Comparison of ENCODE assay signal across 22 cellular contexts in the genomic region with DNA sequence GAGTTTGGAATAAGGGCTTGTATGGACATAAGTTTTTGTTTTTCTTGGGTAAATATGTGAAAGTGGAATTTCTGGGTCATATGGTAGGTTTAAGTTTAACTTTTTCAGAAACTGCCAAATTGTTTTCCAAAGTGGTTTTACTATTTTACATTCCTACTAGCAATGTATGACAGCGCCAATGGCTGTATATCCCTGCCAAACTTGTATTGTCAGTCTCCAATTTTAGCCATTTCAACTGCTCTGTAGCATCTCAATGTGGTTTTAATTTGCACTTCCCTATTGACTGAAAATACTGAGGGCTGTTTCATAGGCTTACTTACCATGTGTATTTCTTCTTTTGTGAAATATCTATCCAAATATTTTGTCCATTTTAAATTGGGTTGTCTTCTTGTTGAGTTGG.
DNase-seq lines count a peak whose midpoint lies in the region; ATAC-seq and TF ChIP-seq lines count a peak whose summit lies in the region.
"Had no signal": no experiment of that assay in that cellular context is flagged by ENCODE, and none has a peak within 500 bp of the region (broad histone marks: within the 10 kb centered on the region; RNA-seq: fewer than 3 reads in every experiment).

No MANE protein-coding gene starts in this region.

- POLR2A ChIA-PET in BJ (lab: Charles Lee) = no interaction called here

- intact Hi-C loops in vagina (cut with DNase I) = no loop called here

- peak overlapping the region; percentile 32 for H3K27ac ChIP-seq in vagina
- H3K27ac ChIP-seq: BLaER1 had no signal

- TF ChIP-seq CTCF in BJ (IDR thresholded peaks at IDR 0.05; ENCODE audit: insufficient read depth, low read depth, low read length) (no peak), vagina (IDR thresholded peaks at IDR 0.05) (no peak)

- CTCF ChIA-PET in BJ (lab: Yijun Ruan, JAX) = no interaction called here

- peak; percentile 19 for DNase-seq in BJ (ENCODE audit: low read depth)
- peak; percentile 13 for DNase-seq in MG63
- DNase-seq in fibroblast of gingiva (ENCODE audit: low read depth) = peak; percentile 87
- DNase-seq in vagina (ENCODE audit: extremely low spot score in 2 of 2) = no peak
- DNase-seq in DMS53 (lab: John Stamatoyannopoulos, UW) = no peak
- DNase-seq in DMS 273 (lab: John Stamatoyannopoulos, UW; ENCODE audit: unreplicated experiment) = no peak
- DNase-seq: Calu3; CD8-positive, alpha-beta T cell; HCEC 1CT; Karpas-422; MM.1S; NCI-H1092 treated with DMSO at 0.1 percent for 48 hours; NCI-H146; NCI-H2081; NCI-H2171 treated with DMSO at 0.1 percent for 48 hours; NCI-H446 treated with DMSO at 0.1 percent for 48 hours; NCI-H69; NK-92 treated with Interleukin-12 subunit alpha and Interleukin-12 subunit beta, amount 100 ng/mL, for 24 hours had no signal

- H3K9me3 ChIP-seq in MG63 (no peaks in the 10 kb centered on the region), vagina (no peaks in the 10 kb centered on the region)
- H3K9me3 ChIP-seq: BLaER1 had no signal

- no peak for ATAC-seq in GM21717 (IDR thresholded peaks at IDR 0.05; ENCODE audit: unreplicated experiment)
- ATAC-seq: CD8-positive, alpha-beta T cell; GM23338; Right ventricle myocardium inferior had no signal

- H3K4me3 ChIP-seq in BJ (ENCODE audit: low read depth, low read length) = no peak overlapping the region
- H3K4me3 ChIP-seq in MG63 = no peak overlapping the region
- no peak overlapping the region for H3K4me3 ChIP-seq in vagina
- H3K4me3 ChIP-seq: BLaER1, GM23338 had no signal

- TF ChIP-seq POLR2A in vagina (IDR thresholded peaks at IDR 0.05) = no peak

- H3K27me3 ChIP-seq in BJ (ENCODE audit: control insufficient read depth, insufficient read depth, low read length) = no peaks in the 10 kb centered on the region
- H3K27me3 ChIP-seq in MG63 = no peaks in the 10 kb centered on the region
- H3K27me3 ChIP-seq in vagina = no peaks in the 10 kb centered on the region
- H3K27me3 ChIP-seq: BLaER1 had no signal

- peaks cover 30% of the 10 kb centered on the region for H3K4me1 ChIP-seq in vagina

- H3K36me3 ChIP-seq in BJ (ENCODE audit: control insufficient read depth, insufficient read depth, low read length) (no peaks in the 10 kb centered on the region), MG63 (no peaks in the 10 kb centered on the region), vagina (no peaks in the 10 kb centered on the region)
- H3K36me3 ChIP-seq: BLaER1 had no signal

Comparison
In these comparisons a context has a peak if more than half of its experiments do, and no peak if none do; other contexts are left out.
1. DNase-seq: peak in BJ (single experiment), MG63 (single experiment) and fibroblast of gingiva (single experiment); none in vagina (0 of 2), DMS53 (single experiment) and DMS 273 (single experiment).